In genomic region chr11:34358258-34358665, GRCh38 we compare ENCODE assay signal across 8 cellular contexts. TPM values are rescaled to one million over a fixed set of nuclear protein-coding genes. Genes with fewer than 3 reads are reported as not detected.
DNase-seq lines count a peak whose midpoint lies in the region; FAIRE-seq and TF ChIP-seq lines count a peak whose summit lies in the region.

No MANE protein-coding gene starts in this region.

- peaks cover 29% of the 10 kb centered on the region for H3K4me1 Mint-ChIP-seq in type B pancreatic cell (ENCODE audit: unreplicated experiment)

- H3K4ac ChIP-seq in H1 (replicated peaks; ENCODE audit: insufficient read length, low read depth, low read length): peak overlapping the region; percentile 60

- H2BK15ac ChIP-seq in H1 (ENCODE audit: low read length): peak overlapping the region; percentile 74; the same call in 1 of the 2 replicates

- H3K23ac ChIP-seq in H1 (ENCODE audit: insufficient read length): no peak overlapping the region

- TF ChIP-seq POLR2A in GM12891 (IDR thresholded peaks at IDR 0.05; ENCODE audit: low read depth, low read length) (no peak), H1 (IDR thresholded peaks at IDR 0.05; ENCODE audit: control extremely low read depth in 1 of 2, low read depth in 2 of 2, low read length in 2 of 2) (peak in 1 of 2 experiments; percentile 44; a peak in 2 of 3 replicates)

- peak overlapping the region; percentile 87 for H3K4me3 Mint-ChIP-seq in type B pancreatic cell

- H3K36me3 Mint-ChIP-seq in type B pancreatic cell: no peaks in the 10 kb centered on the region

- DNase-seq in AG08396 (ENCODE audit: low spot score): peak; percentile 53
- DNase-seq in GM12891 (ENCODE audit: insufficient read length, low spot score): peak; percentile 30
- DNase-seq in Jurkat, Clone E6-1 (ENCODE audit: low read depth, low spot score): no peak
- DNase-seq in SK-N-DZ (ENCODE audit: low spot score): peak; percentile 46
- no peak for DNase-seq in H1 (ENCODE audit: low read depth in 1 of 2, low spot score in 2 of 2)
- peak; percentile 76 for DNase-seq in midbrain (lab: John Stamatoyannopoulos, UW)
- no peak for DNase-seq in type B pancreatic cell (ENCODE audit: extremely low spot score, unreplicated experiment)
- DNase-seq in stimulated activated CD4-positive, alpha-beta T cell treated with anti-CD3 and anti-CD28 coated beads, Interleukin-4, amount 100 ng/mL, for 24 hours: no peak

- TF ChIP-seq CTCF in H1 (IDR thresholded peaks at IDR 0.05; ENCODE audit: control extremely low read depth in 1 of 3, insufficient read depth in 1 of 3, low read depth in 1 of 3, low read length in 3 of 3) (no peak), type B pancreatic cell (conservative IDR thresholded peaks at IDR 0.05) (no peak)

- H4K8ac ChIP-seq in H1 (ENCODE audit: extremely low read depth, insufficient read depth, low read length): peak overlapping the region; percentile 64; the same call in 1 of the 2 replicates

- H3K23me2 ChIP-seq in H1 (ENCODE audit: low read depth, low read length): peaks cover 20% of the 10 kb centered on the region

- H3K56ac ChIP-seq in H1 (replicated peaks; ENCODE audit: insufficient read length, low read depth, low read length): peak overlapping the region; percentile 63

- H3K79me1 ChIP-seq in H1 (ENCODE audit: low read depth, low read length): no peaks in the 10 kb centered on the region

- POLR2A ChIA-PET in H1 (lab: Charles Lee; ENCODE audit: partially characterized antibody): interaction anchor here (1.0 to 4.3 kb wide), 11 partner anchors 12 to 305 kb away, joined by 3 to 20 read pairs (median 5); no protein-coding TSS in a partner anchor

- H2BK120ac ChIP-seq in H1 (replicated peaks; ENCODE audit: low read depth, low read length): no peak overlapping the region

- CTCF ChIA-PET in H1 (lab: Charles Lee; ENCODE audit: partially characterized antibody): interaction anchor here (0.6 to 5.8 kb wide), 24 partner anchors 12 to 251 kb away, joined by 3 to 63 read pairs (median 4); no protein-coding TSS in a partner anchor

- peak overlapping the region; percentile 66 for H3K4me3 ChIP-seq in Jurkat, Clone E6-1 (ENCODE audit: low read length)
- peak overlapping the region; percentile 51 to 87 (median 64) for H3K4me3 ChIP-seq in H1 (ENCODE audit: extremely low read depth in 1 of 4, insufficient read depth in 2 of 4, low read depth in 3 of 4, low read length in 4 of 4)

- H3K9me3 Mint-ChIP-seq in type B pancreatic cell: no peaks in the 10 kb centered on the region

- H4K91ac ChIP-seq in H1 (replicated peaks; ENCODE audit: insufficient read length, low read length): peak overlapping the region; percentile 29

- H2AK5ac ChIP-seq in H1 (ENCODE audit: low read depth, low read length): no peak overlapping the region

- peak overlapping the region; percentile 96 for H3K27ac Mint-ChIP-seq in type B pancreatic cell

- FAIRE-seq in GM12891 (lab: Jason Lieb, UNC) (no peak), H1 (lab: Jason Lieb, UNC) (no peak)

- no peaks in the 10 kb centered on the region for H3K36me3 ChIP-seq in H1 (ENCODE audit: control insufficient read depth in 2 of 4, insufficient read depth in 4 of 4, low read length in 3 of 4)

- peaks cover 13 to 16% of the 10 kb centered on the region in 2 experiments for H4K20me1 ChIP-seq in H1 (replicated peaks in 1 of 2; ENCODE audit: control insufficient read depth in 1 of 2, insufficient read depth in 2 of 2, low read length in 2 of 2)

- H2BK12ac ChIP-seq in H1 (ENCODE audit: low read depth, low read length): peak overlapping the region; percentile 89

- peak overlapping the region; percentile 84; the same call in 1 of the 2 replicates for H3K27ac ChIP-seq in H1 (ENCODE audit: low read depth, low read length)

- peak overlapping the region; percentile 91 for H2BK5ac ChIP-seq in H1 (ENCODE audit: low read depth, low read length)

- peaks cover 5 to 31% (median 24%) of the 10 kb centered on the region in 4 experiments for H3K27me3 ChIP-seq in H1 (replicated peaks in 1 of 4; ENCODE audit: control insufficient read depth in 3 of 4, extremely low read depth in 1 of 4, insufficient read depth in 3 of 4, low read length in 3 of 4)

- H2AFZ ChIP-seq in H1 (ENCODE audit: low read length): peak overlapping the region; percentile 65

- peak overlapping the region in 3 of 4 experiments; percentile 61 to 78 (median 73); a peak in 6 of 7 replicates for H3K9ac ChIP-seq in H1 (replicated peaks in 1 of 4; ENCODE audit: extremely low read depth in 1 of 4, low read depth in 3 of 4, low read length in 3 of 4)

- WGBS in H1 (ENCODE audit: extremely low coverage in 1 of 2, insufficient coverage in 1 of 2, insufficient read length in 1 of 2, insufficient replicate concordance in 2 of 2, low coverage in 1 of 2, low lambda C conversion rate in 2 of 2, missing lambda C conversion rate in 1 of 2), 2 experiments: 2% methylated on average over 15 of the region's 23 CpGs; no CpG with 5 or more reads in 1 of the 2 experiments

- H3K27me3 Mint-ChIP-seq in type B pancreatic cell: peaks cover 39% of the 10 kb centered on the region

- peaks cover 0 to 20% of the 10 kb centered on the region in 2 experiments; a peak in 3 of 4 replicates for H3K79me2 ChIP-seq in H1 (ENCODE audit: control insufficient read depth in 1 of 2, insufficient read depth in 2 of 2, low read length in 2 of 2)

- H3K9me3 ChIP-seq in H1 (ENCODE audit: insufficient read depth in 2 of 2, low read depth in 1 of 2, low read length in 1 of 2): no peaks in the 10 kb centered on the region

- no peak overlapping the region for H2BK20ac ChIP-seq in H1 (ENCODE audit: low read length)

- H3K18ac ChIP-seq in H1 (ENCODE audit: extremely low read depth, low read length): peak overlapping the region; percentile 88; the same call in 1 of the 2 replicates

- H3K4me2 ChIP-seq in H1 (ENCODE audit: insufficient read depth in 1 of 2, low read depth in 2 of 2, low read length in 2 of 2): peak overlapping the region; percentile 78 to 98

- no peak for TF ChIP-seq RAD21 in H1 (IDR thresholded peaks at IDR 0.05 in 1 of 2, conservative IDR thresholded peaks at IDR 0.05 in 1 of 2; ENCODE audit: low read depth in 2 of 2, low read length in 2 of 2)

- peak overlapping the region; percentile 65 for H4K5ac ChIP-seq in H1 (ENCODE audit: insufficient read length, low read depth, low read length)

- no peak for TF ChIP-seq EP300 in H1 (IDR thresholded peaks at IDR 0.05; ENCODE audit: borderline replicate concordance in 1 of 2, low read depth in 2 of 2, low read length in 2 of 2)

- peaks cover 0 to 21% (median 8%) of the 10 kb centered on the region in 4 experiments; a peak in 5 of 7 replicates for H3K4me1 ChIP-seq in H1 (replicated peaks in 1 of 4; ENCODE audit: control insufficient read depth in 3 of 4, insufficient read depth in 4 of 4, low read length in 3 of 4)

- H3K14ac ChIP-seq in H1 (ENCODE audit: insufficient read length): no peak overlapping the region

TF ChIP-seq in GM12891, 5 proteins besides CTCF, POLR2A, EP300 and RAD21:
- TF ChIP-seq POU2F2 (IDR thresholded peaks at IDR 0.05; ENCODE audit: low read depth, low read length): no peak
- TF ChIP-seq POLR2AphosphoS5 (IDR thresholded peaks at IDR 0.05; ENCODE audit: low read depth, low read length): no peak
- no peak for TF ChIP-seq TAF1 (IDR thresholded peaks at IDR 0.05; ENCODE audit: low read depth, low read length)
- no peak for TF ChIP-seq SPI1 (IDR thresholded peaks at IDR 0.05; ENCODE audit: low read depth, low read length)
- TF ChIP-seq PAX5 (IDR thresholded peaks at IDR 0.05; ENCODE audit: insufficient read depth, low read length, severe bottlenecking): no peak

TF ChIP-seq in H1, 55 proteins besides CTCF, POLR2A, EP300 and RAD21:
- peak; percentile 19 for TF ChIP-seq ASH2L (IDR thresholded peaks at IDR 0.05; ENCODE audit: low read length)
- TF ChIP-seq RBBP5 (IDR thresholded peaks at IDR 0.05; ENCODE audit: borderline replicate concordance, low read depth, low read length): peak; percentile 88; the same call in 1 of the 2 replicates
- TF ChIP-seq TAF7 (optimal IDR thresholded peaks at IDR 0.05; ENCODE audit: borderline replicate concordance, low read depth, low read length): no peak

RNA-seq across cellular contexts. Expression of gene ABTB2, which starts 0.5 kb away (rescaled TPM):
- 1.4 TPM for polyA plus RNA-seq in GM12891 (2012; ENCODE audit: low read depth, missing spikeins)
- 0.36 TPM for polyA plus RNA-seq in Jurkat, Clone E6-1 (2012; ENCODE audit: insufficient read depth, insufficient read length)
- 0.03 TPM in 1 of 2 replicates, not detected in the other for polyA plus RNA-seq in SK-N-DZ (2014; cell fraction: cytosol; rRNA removed)
- polyA plus RNA-seq in SK-N-DZ (2014; cell fraction: nucleus; rRNA removed): not detected in 2 replicates
- 10.2 and 10.6 TPM in 2 replicates for total RNA-seq in H1 (2021; fragmentation: NEBNext Ultra II Directional; extraction: Animal tissue kit (Norgen Biotek cat#: 25700))
- 7.7 and 10.7 TPM in 2 replicates for polyA plus RNA-seq in H1 (2011; rRNA removed)
- polyA plus RNA-seq in H1 (2011; cell fraction: cytosol; rRNA removed): 7.1 TPM
- polyA plus RNA-seq in H1 (2011; cell fraction: nucleus; rRNA removed): 14.6 TPM
- 7.5 to 10.1 TPM (median 8.7 TPM) in 4 replicates for polyA plus RNA-seq in H1 (2012, experiment 1 of 2)
- polyA plus RNA-seq in H1 (2012, experiment 2 of 2): 9.5 TPM
- 3.7 TPM for polyA plus RNA-seq in H1 (2013, experiment 1 of 2)
- 4.0 TPM for polyA plus RNA-seq in H1 (2013, experiment 2 of 2)
- 4.5 TPM in 2 replicates for polyA minus RNA-seq in H1 (2011; rRNA and poly(A)+ RNA removed)
- 5.1 TPM for polyA minus RNA-seq in H1 (2011; cell fraction: cytosol; rRNA and poly(A)+ RNA removed)
- 10.8 TPM for polyA minus RNA-seq in H1 (2011; cell fraction: nucleus; rRNA and poly(A)+ RNA removed)
- 9.0 and 13.5 TPM in 2 replicates for total RNA-seq in type B pancreatic cell (ENCODE audit: low replicate concordance)

Comparison
In these comparisons a context has a peak if more than half of its experiments do, and no peak if none do; other contexts are left out.
1. DNase-seq: peak in AG08396 (single experiment), GM12891 (single experiment), SK-N-DZ (single experiment) and midbrain (single experiment); none in Jurkat, Clone E6-1 (single experiment), H1 (0 of 2), type B pancreatic cell (single experiment) and stimulated activated CD4-positive, alpha-beta T cell treated with anti-CD3 and anti-CD28 coated beads, Interleukin-4, amount 100 ng/mL, for 24 hours (single experiment).